In the genomic region with DNA sequence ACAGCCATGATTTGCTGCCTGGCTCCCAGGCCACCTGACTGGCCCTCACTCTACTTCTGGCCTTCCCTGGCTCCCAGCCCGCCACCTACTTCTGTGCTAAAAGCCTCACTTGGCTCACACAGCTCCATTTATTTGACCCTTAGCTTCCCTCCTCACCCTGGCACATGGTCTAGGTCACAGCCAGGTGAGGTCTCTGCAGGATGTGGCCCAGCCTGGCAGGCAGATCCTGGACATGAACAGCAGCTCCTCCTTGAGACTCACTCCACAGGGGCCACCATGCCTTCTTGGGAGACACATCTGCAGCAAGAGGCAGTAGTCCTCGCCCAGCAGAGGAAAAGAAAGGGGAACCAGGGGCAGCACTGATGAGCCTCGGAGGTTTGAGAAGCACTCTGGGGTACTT, we compare ENCODE assay signal across 22 cellular contexts.
"Had no signal": no experiment of that assay in that cellular context is flagged by ENCODE, and none has a peak within 500 bp of the region (broad histone marks: within the 10 kb centered on the region; RNA-seq: fewer than 3 reads in every experiment).

No MANE protein-coding gene starts in this region.

- H3K27ac ChIP-seq: left lung, neural progenitor cell, prostate gland, thyroid gland had no signal

- H3K9me3 ChIP-seq: left lung, prostate gland, thyroid gland had no signal

- H3K4me1 ChIP-seq: left lung, neural progenitor cell, prostate gland, thyroid gland had no signal

- H3K27me3 ChIP-seq: left lung, neural progenitor cell, thyroid gland had no signal

- H3K4me1 Mint-ChIP-seq: naive thymus-derived CD4-positive, alpha-beta T cell; neural progenitor cell had no signal

- H3K27me3 Mint-ChIP-seq: activated CD8-positive, alpha-beta T cell treated with anti-CD3 and anti-CD28 coated beads for 36 hours had no signal

- H3K4me3 ChIP-seq: left lung, lung, neural progenitor cell, prostate gland, thyroid gland had no signal

- H3K36me3 ChIP-seq: left lung, neural progenitor cell, prostate gland, thyroid gland had no signal

- H3K36me3 Mint-ChIP-seq: activated naive CD4-positive, alpha-beta T cell treated with anti-CD3 and anti-CD28 coated beads, Interleukin-2, amount 50 U/mL, for 72 hours; brain; naive thymus-derived CD4-positive, alpha-beta T cell; neural progenitor cell had no signal

- H3K4me3 Mint-ChIP-seq: activated CD8-positive, alpha-beta T cell treated with anti-CD3 and anti-CD28 coated beads for 36 hours; activated T-helper 1 cell treated with anti-CD3 and anti-CD28 coated beads, Interleukin-12 subunit alpha, Interleukin-12 subunit beta, Interleukin-2, Interleukin-4 antibody, amounts not matched to agents 30 ng/mL and 10 ng/mL and 1 ng/mL, durations not matched to agents 14 hours and 24 hours and 36 hours; brain; naive thymus-derived CD4-positive, alpha-beta T cell; neural progenitor cell had no signal

- H3K27ac Mint-ChIP-seq: activated CD8-positive, alpha-beta T cell treated with anti-CD3 and anti-CD28 coated beads for 36 hours; activated naive CD4-positive, alpha-beta T cell treated with anti-CD3 and anti-CD28 coated beads, Interleukin-2, amount 50 U/mL, for 72 hours; activated T-helper 1 cell treated with anti-CD3 and anti-CD28 coated beads, Interleukin-12 subunit alpha, Interleukin-12 subunit beta, Interleukin-2, Interleukin-4 antibody, amounts not matched to agents 30 ng/mL and 10 ng/mL and 1 ng/mL, durations not matched to agents 14 hours and 24 hours and 36 hours; naive thymus-derived CD4-positive, alpha-beta T cell; neural progenitor cell had no signal

- DNase-seq: activated CD4-positive, alpha-beta T cell treated with anti-CD3 and anti-CD28 coated beads for 4 hours; activated CD4-positive, CD25-positive, alpha-beta regulatory T cell; activated CD8-positive, alpha-beta T cell treated with anti-CD3 and anti-CD28 coated beads for 36 hours; aorta; caudate nucleus; effector memory CD4-positive, alpha-beta T cell; foreskin melanocyte; left lung; naive thymus-derived CD4-positive, alpha-beta T cell; stimulated activated CD4-positive, alpha-beta T cell treated with anti-CD3 and anti-CD28 coated beads, Interleukin-12 subunit alpha, Interleukin-12 subunit beta, amount 100 ng/mL, for 4 hours; stimulated activated CD4-positive, alpha-beta T cell treated with anti-CD3 and anti-CD28 coated beads, Interleukin-4, amount 100 ng/mL, for 4 hours; stimulated activated naive CD8-positive, alpha-beta T cell treated with anti-CD3 and anti-CD28 coated beads, Interleukin-15, Interleukin-2, amounts not matched to agents 100 U/mL and 50 U/mL, for 24 hours; substantia nigra; T1000; thyroid gland had no signal

- ATAC-seq: activated CD8-positive, alpha-beta T cell treated with anti-CD3 and anti-CD28 coated beads for 36 hours; activated naive CD4-positive, alpha-beta T cell treated with anti-CD3 and anti-CD28 coated beads, Interleukin-2, amount 50 U/mL, for 72 hours; esophagus mucosa; left lung; naive thymus-derived CD4-positive, alpha-beta T cell; stimulated activated naive CD8-positive, alpha-beta T cell treated with anti-CD3 and anti-CD28 coated beads, Interleukin-15, Interleukin-2, amounts not matched to agents 100 U/mL and 50 U/mL, for 24 hours had no signal

- H3K9me3 Mint-ChIP-seq: activated CD8-positive, alpha-beta T cell treated with anti-CD3 and anti-CD28 coated beads for 36 hours; activated naive CD4-positive, alpha-beta T cell treated with anti-CD3 and anti-CD28 coated beads, Interleukin-2, amount 50 U/mL, for 72 hours; activated T-helper 1 cell treated with anti-CD3 and anti-CD28 coated beads, Interleukin-12 subunit alpha, Interleukin-12 subunit beta, Interleukin-2, Interleukin-4 antibody, amounts not matched to agents 30 ng/mL and 10 ng/mL and 1 ng/mL, durations not matched to agents 14 hours and 24 hours and 36 hours; neural progenitor cell had no signal
